8 cellular contexts compared by ENCODE assay signal in the genomic region with DNA sequence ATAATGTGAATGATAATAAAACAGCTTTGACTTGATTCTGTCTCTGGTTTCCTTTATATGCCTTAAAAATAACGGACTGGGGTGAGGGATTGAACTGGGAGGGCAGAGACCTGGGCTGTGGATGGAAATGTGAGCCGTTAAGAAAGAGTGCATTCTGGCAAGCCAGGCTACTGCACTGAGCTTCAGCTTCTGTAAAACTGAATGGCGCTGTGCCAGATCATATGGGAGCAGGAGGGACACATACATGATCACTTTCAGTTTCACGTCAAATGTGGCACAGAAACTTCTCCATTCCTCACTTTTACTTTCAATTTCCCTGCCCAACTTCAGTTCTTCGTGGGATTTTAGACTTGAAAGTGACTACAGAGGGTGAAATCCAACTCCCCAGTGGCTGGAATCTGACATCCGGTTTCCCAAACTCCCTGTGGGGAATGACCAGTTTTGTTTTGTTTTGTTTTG. TPM values are rescaled to one million over a fixed set of nuclear protein-coding genes. Genes with fewer than 3 reads are reported as not detected.
A peak's percentile ranks its signal among the peaks of the same experiment; 100 is the strongest.
DNase-seq lines count a peak whose midpoint lies in the region; ATAC-seq, FAIRE-seq and TF ChIP-seq lines count a peak whose summit lies in the region.

No MANE protein-coding gene starts in this region.

- intact Hi-C loops in stomach (cut with DNase I; ENCODE audit: low total_unique reads) = no loop called here

- POLR2A ChIA-PET in activated CD4-positive, alpha-beta memory T cell treated with anti-CD3 and anti-CD28 coated beads, Interleukin-2, amount 10 ng/mL, durations not matched to agents 7 days and 5 days (lab: Charles Lee) = interaction anchor here (0.8 to 7.4 kb wide), 9 partner anchors 9 to 322 kb away, joined by 3 to 96 read pairs (median 4); a partner anchor contains a TSS
- POLR2A ChIA-PET in H1 (lab: Charles Lee; ENCODE audit: partially characterized antibody) = interaction anchor here (1.2 to 8.0 kb wide), 3 partner anchors 12 to 59 kb away, joined by 3 to 66 read pairs (median 4); a partner anchor contains a TSS

- TF ChIP-seq RAD21 in H1 (IDR thresholded peaks at IDR 0.05 in 1 of 2, conservative IDR thresholded peaks at IDR 0.05 in 1 of 2; ENCODE audit: low read depth in 2 of 2, low read length in 2 of 2) = no peak

- FAIRE-seq in H1 (lab: Jason Lieb, UNC) = no peak

- DNase-seq in GM12865 (ENCODE audit: low read depth) (peak; percentile 91), NCI-H226 (peak; percentile 57), H1 (ENCODE audit: low read depth in 1 of 2, low spot score in 2 of 2) (no peak), myocyte (ENCODE audit: low read depth) (peak; percentile 77), stomach (peak; percentile 81)
- peak; percentile 67 for DNase-seq in activated CD4-positive, alpha-beta memory T cell treated with anti-CD3 and anti-CD28 coated beads, Interleukin-2, amount 10 ng/mL, durations not matched to agents 7 days and 5 days

- peaks cover 7 to 21% (median 10%) of the 10 kb centered on the region in 4 experiments for H3K4me1 ChIP-seq in H1 (replicated peaks in 1 of 4; ENCODE audit: control insufficient read depth in 3 of 4, insufficient read depth in 4 of 4, low read length in 3 of 4)
- peaks cover 35 to 57% (median 52%) of the 10 kb centered on the region in 4 donors for H3K4me1 ChIP-seq in stomach

- no peak overlapping the region for H3K14ac ChIP-seq in H1 (ENCODE audit: insufficient read length)

- no peak overlapping the region for H3K56ac ChIP-seq in H1 (replicated peaks; ENCODE audit: insufficient read length, low read depth, low read length)

- no peak overlapping the region for H2BK12ac ChIP-seq in H1 (ENCODE audit: low read depth, low read length)

- no peak overlapping the region for H4K5ac ChIP-seq in H1 (ENCODE audit: insufficient read length, low read depth, low read length)

- no peaks in the 10 kb centered on the region for H3K36me3 ChIP-seq in H1 (ENCODE audit: control insufficient read depth in 2 of 4, insufficient read depth in 4 of 4, low read length in 3 of 4)
- no peaks in the 10 kb centered on the region for H3K36me3 ChIP-seq in stomach

- H3K23ac ChIP-seq in H1 (ENCODE audit: insufficient read length) = no peak overlapping the region

- H3K23me2 ChIP-seq in H1 (ENCODE audit: low read depth, low read length) = peaks cover 11% of the 10 kb centered on the region; the same call in 1 of the 2 replicates

- H3K18ac ChIP-seq in H1 (ENCODE audit: extremely low read depth, low read length) = no peak overlapping the region

- H3K27ac ChIP-seq in H1 (ENCODE audit: low read depth, low read length) = no peak overlapping the region
- H3K27ac ChIP-seq in stomach = peak overlapping the region; percentile 88 to 96 (median 92)

- no peak overlapping the region for H2AFZ ChIP-seq in H1 (ENCODE audit: low read length)

- no peak overlapping the region for H2AK5ac ChIP-seq in H1 (ENCODE audit: low read depth, low read length)

- H3K9me3 Mint-ChIP-seq in activated CD4-positive, alpha-beta memory T cell treated with anti-CD3 and anti-CD28 coated beads, Interleukin-2, amount 10 ng/mL, durations not matched to agents 7 days and 5 days = no peaks in the 10 kb centered on the region

- H4K91ac ChIP-seq in H1 (replicated peaks; ENCODE audit: insufficient read length, low read length) = no peak overlapping the region

- H3K79me2 ChIP-seq in H1 (ENCODE audit: control insufficient read depth in 1 of 2, insufficient read depth in 2 of 2, low read length in 2 of 2) = no peaks in the 10 kb centered on the region

- no peak for TF ChIP-seq POLR2A in H1 (IDR thresholded peaks at IDR 0.05; ENCODE audit: control extremely low read depth in 1 of 2, low read depth in 2 of 2, low read length in 2 of 2)
- TF ChIP-seq POLR2A in stomach (IDR thresholded peaks at IDR 0.05) = no peak

- no peaks in the 10 kb centered on the region for H3K9me3 ChIP-seq in H1 (ENCODE audit: insufficient read depth in 2 of 2, low read depth in 1 of 2, low read length in 1 of 2)
- H3K9me3 ChIP-seq in stomach = no peaks in the 10 kb centered on the region

- H3K79me1 ChIP-seq in H1 (ENCODE audit: low read depth, low read length) = no peaks in the 10 kb centered on the region

- no peak overlapping the region for H2BK5ac ChIP-seq in H1 (ENCODE audit: low read depth, low read length)

- no peak for TF ChIP-seq EP300 in H1 (IDR thresholded peaks at IDR 0.05; ENCODE audit: borderline replicate concordance in 1 of 2, low read depth in 2 of 2, low read length in 2 of 2)
- TF ChIP-seq EP300 in stomach (IDR thresholded peaks at IDR 0.05) = no peak

- H3K27me3 ChIP-seq in H1 (replicated peaks in 1 of 4; ENCODE audit: control insufficient read depth in 3 of 4, extremely low read depth in 1 of 4, insufficient read depth in 3 of 4, low read length in 3 of 4) (peaks cover 27 to 65% (median 53%) of the 10 kb centered on the region in 4 experiments), stomach (no peaks in the 10 kb centered on the region)

- no peak overlapping the region for H4K8ac ChIP-seq in H1 (ENCODE audit: extremely low read depth, insufficient read depth, low read length)

- peaks cover 2% of the 10 kb centered on the region for H3K27me3 Mint-ChIP-seq in activated CD4-positive, alpha-beta memory T cell treated with anti-CD3 and anti-CD28 coated beads, Interleukin-2, amount 10 ng/mL, durations not matched to agents 7 days and 5 days

- 11% methylated on average over 6 of the region's 6 CpGs; no CpG with 5 or more reads in 1 of the 2 experiments for WGBS in H1 (ENCODE audit: extremely low coverage in 1 of 2, insufficient coverage in 1 of 2, insufficient read length in 1 of 2, insufficient replicate concordance in 2 of 2, low coverage in 1 of 2, low lambda C conversion rate in 2 of 2, missing lambda C conversion rate in 1 of 2), 2 experiments
- WGBS in stomach, 5 donors = 0 to 1% (median 1%) methylated on average over 6 of the region's 6 CpGs

- H3K9ac ChIP-seq in H1 (replicated peaks in 1 of 4; ENCODE audit: extremely low read depth in 1 of 4, low read depth in 3 of 4, low read length in 3 of 4) = no peak overlapping the region

- no peak overlapping the region for H2BK20ac ChIP-seq in H1 (ENCODE audit: low read length)

- H4K20me1 ChIP-seq in H1 (replicated peaks in 1 of 2; ENCODE audit: control insufficient read depth in 1 of 2, insufficient read depth in 2 of 2, low read length in 2 of 2) = peaks cover 0 to 2% of the 10 kb centered on the region in 2 experiments

- H3K4me1 Mint-ChIP-seq in activated CD4-positive, alpha-beta memory T cell treated with anti-CD3 and anti-CD28 coated beads, Interleukin-2, amount 10 ng/mL, durations not matched to agents 7 days and 5 days = peaks cover 49% of the 10 kb centered on the region

- ATAC-seq in HG02610 (IDR thresholded peaks at IDR 0.05; ENCODE audit: unreplicated experiment) = peak; percentile 34
- no peak for ATAC-seq in HG03039 (IDR thresholded peaks at IDR 0.05; ENCODE audit: unreplicated experiment)

- no peak overlapping the region for H3K4ac ChIP-seq in H1 (replicated peaks; ENCODE audit: insufficient read length, low read depth, low read length)

- peak overlapping the region; percentile 70 to 77; a peak in 3 of 4 replicates for H3K4me2 ChIP-seq in H1 (ENCODE audit: insufficient read depth in 1 of 2, low read depth in 2 of 2, low read length in 2 of 2)

- H3K4me3 Mint-ChIP-seq in activated CD4-positive, alpha-beta memory T cell treated with anti-CD3 and anti-CD28 coated beads, Interleukin-2, amount 10 ng/mL, durations not matched to agents 7 days and 5 days = peak overlapping the region; percentile 93

- no peaks in the 10 kb centered on the region for H3K36me3 Mint-ChIP-seq in activated CD4-positive, alpha-beta memory T cell treated with anti-CD3 and anti-CD28 coated beads, Interleukin-2, amount 10 ng/mL, durations not matched to agents 7 days and 5 days (ENCODE audit: low read depth)

- H3K27ac Mint-ChIP-seq in activated CD4-positive, alpha-beta memory T cell treated with anti-CD3 and anti-CD28 coated beads, Interleukin-2, amount 10 ng/mL, durations not matched to agents 7 days and 5 days = peak overlapping the region; percentile 78

- H3K4me3 ChIP-seq in GM12865 (ENCODE audit: low read depth, low read length) (peak overlapping the region; percentile 69), H1 (ENCODE audit: extremely low read depth in 1 of 4, insufficient read depth in 2 of 4, low read depth in 3 of 4, low read length in 4 of 4) (peak overlapping the region in 1 of 4 experiments; percentile 62; a peak in 2 of 8 replicates), stomach (peak overlapping the region; percentile 58 to 78 (median 66))

- H2BK120ac ChIP-seq in H1 (replicated peaks; ENCODE audit: low read depth, low read length) = no peak overlapping the region

- TF ChIP-seq CTCF in GM12865 (IDR thresholded peaks at IDR 0.05; ENCODE audit: insufficient read depth, low read depth, low read length, missing control alignments) (no peak), H1 (IDR thresholded peaks at IDR 0.05; ENCODE audit: control extremely low read depth in 1 of 3, insufficient read depth in 1 of 3, low read depth in 1 of 3, low read length in 3 of 3) (no peak), stomach (IDR thresholded peaks at IDR 0.05) (no peak)

- CTCF ChIA-PET in activated CD4-positive, alpha-beta memory T cell treated with anti-CD3 and anti-CD28 coated beads, Interleukin-2, amount 10 ng/mL, durations not matched to agents 7 days and 5 days (lab: Charles Lee) = interaction anchor here (0.9 to 3.4 kb wide), 6 partner anchors 8 to 93 kb away, joined by 3 to 12 read pairs (median 8); a partner anchor contains a TSS
- CTCF ChIA-PET in H1 (lab: Charles Lee; ENCODE audit: partially characterized antibody) = interaction anchor here (0.6 to 9.2 kb wide), 3 partner anchors 15 to 93 kb away, joined by 3 to 85 read pairs (median 5); a partner anchor contains a TSS

- no peak overlapping the region for H2BK15ac ChIP-seq in H1 (ENCODE audit: low read length)

RNA-seq across cellular contexts. Expression of a gene that starts 1.1 kb away (rescaled TPM):
- 10 to 100 TPM; 47.9 to 51.4 TPM for total RNA-seq in activated CD4-positive, alpha-beta memory T cell treated with anti-CD3 and anti-CD28 coated beads, Interleukin-2, amount 10 ng/mL, durations not matched to agents 7 days and 5 days
- total RNA-seq in H1 (2021; fragmentation: NEBNext Ultra II Directional; extraction: Animal tissue kit (Norgen Biotek cat#: 25700)) = 9.2 and 9.5 TPM in 2 replicates
- polyA plus RNA-seq in H1 (2011; rRNA removed) (23.2 and 30.1 TPM in 2 replicates), stomach (1,000 to 10,000 TPM in 2 of 3 donors, 100 to 1,000 TPM in 1; 949 to 1,839 (median 1,778) TPM)
- polyA plus RNA-seq in H1 (2011; cell fraction: cytosol; rRNA removed) = 12.8 TPM
- polyA plus RNA-seq in H1 (2011; cell fraction: nucleus; rRNA removed) = 21.1 TPM
- polyA plus RNA-seq in H1 (2012, experiment 1 of 2) = 92.5 to 136 TPM (median 103 TPM) in 4 replicates
- polyA plus RNA-seq in H1 (2012, experiment 2 of 2) = 50.9 TPM
- 278 TPM for polyA plus RNA-seq in H1 (2013, experiment 1 of 2)
- 279 TPM for polyA plus RNA-seq in H1 (2013, experiment 2 of 2)
- 3.3 and 4.2 TPM in 2 replicates for polyA minus RNA-seq in H1 (2011; rRNA and poly(A)+ RNA removed)
- 24.2 TPM for polyA minus RNA-seq in H1 (2011; cell fraction: cytosol; rRNA and poly(A)+ RNA removed)
- polyA minus RNA-seq in H1 (2011; cell fraction: nucleus; rRNA and poly(A)+ RNA removed) = 5.4 TPM
- total RNA-seq in myocyte (7.1 and 18.6 TPM in 2 replicates), stomach (100 to 1,000 TPM in 3 of 5 donors, 10 to 100 TPM in 2; 38.8 to 291 (median 111) TPM)
- polyA plus RNA-seq in myocyte (2012) = 374 TPM

RNA-seq across cellular contexts. Expression of a gene that starts 16.1 kb away (rescaled TPM):
- total RNA-seq in activated CD4-positive, alpha-beta memory T cell treated with anti-CD3 and anti-CD28 coated beads, Interleukin-2, amount 10 ng/mL, durations not matched to agents 7 days and 5 days = 10 to 100 TPM; 10.4 to 12.3 TPM
- 3.5 and 7.9 TPM in 2 replicates for total RNA-seq in H1 (2021; fragmentation: NEBNext Ultra II Directional; extraction: Animal tissue kit (Norgen Biotek cat#: 25700))
- polyA plus RNA-seq in H1 (2011; rRNA removed) (109 and 117 TPM in 2 replicates), stomach (1,000 to 10,000 TPM in 2 of 3 donors, 100 to 1,000 TPM in 1; 445 to 1,956 (median 1,098) TPM)
- polyA plus RNA-seq in H1 (2011; cell fraction: cytosol; rRNA removed) = 255 TPM
- polyA plus RNA-seq in H1 (2011; cell fraction: nucleus; rRNA removed) = 53.0 TPM
- polyA plus RNA-seq in H1 (2012, experiment 1 of 2) = 61.1 to 122 TPM (median 93.3 TPM) in 4 replicates
- 263 TPM for polyA plus RNA-seq in H1 (2012, experiment 2 of 2)
- polyA plus RNA-seq in H1 (2013, experiment 1 of 2) = 64.0 TPM
- polyA plus RNA-seq in H1 (2013, experiment 2 of 2) = 72.0 TPM
- 15.8 and 21.0 TPM in 2 replicates for polyA minus RNA-seq in H1 (2011; rRNA and poly(A)+ RNA removed)
- 24.5 TPM for polyA minus RNA-seq in H1 (2011; cell fraction: cytosol; rRNA and poly(A)+ RNA removed)
- 16.6 TPM for polyA minus RNA-seq in H1 (2011; cell fraction: nucleus; rRNA and poly(A)+ RNA removed)
- total RNA-seq in myocyte (24.7 and 26.6 TPM in 2 replicates), stomach (100 to 1,000 TPM in 4 of 5 donors, 10 to 100 TPM in 1; 16.1 to 704 (median 292) TPM)
- 54.0 TPM for polyA plus RNA-seq in myocyte (2012)

RNA-seq across cellular contexts. Expression of a gene that starts 20.2 kb away (rescaled TPM):
- total RNA-seq in activated CD4-positive, alpha-beta memory T cell treated with anti-CD3 and anti-CD28 coated beads, Interleukin-2, amount 10 ng/mL, durations not matched to agents 7 days and 5 days = 1 to 10 TPM; 1.8 to 2.5 TPM
- not detected in 2 replicates for total RNA-seq in H1 (2021; fragmentation: NEBNext Ultra II Directional; extraction: Animal tissue kit (Norgen Biotek cat#: 25700))
- polyA plus RNA-seq in H1 (2011; rRNA removed) = 0.17 TPM in 1 of 2 replicates, not detected in the other
- not detected for polyA plus RNA-seq in H1 (2011; cell fraction: cytosol; rRNA removed)
- not detected for polyA plus RNA-seq in H1 (2011; cell fraction: nucleus; rRNA removed)
- not detected in 4 replicates for polyA plus RNA-seq in H1 (2012, experiment 1 of 2)
- polyA plus RNA-seq in H1 (2012, experiment 2 of 2) = not detected
- 0.18 TPM for polyA plus RNA-seq in H1 (2013, experiment 1 of 2)
- 0.17 TPM for polyA plus RNA-seq in H1 (2013, experiment 2 of 2)
- 1.8 TPM in 1 of 2 replicates, not detected in the other for polyA minus RNA-seq in H1 (2011; rRNA and poly(A)+ RNA removed)
- not detected for polyA minus RNA-seq in H1 (2011; cell fraction: cytosol; rRNA and poly(A)+ RNA removed)
- not detected for polyA minus RNA-seq in H1 (2011; cell fraction: nucleus; rRNA and poly(A)+ RNA removed)
- total RNA-seq in myocyte = not detected in 2 replicates
- 4.3 TPM for polyA plus RNA-seq in myocyte (2012)
- total RNA-seq in stomach = 1 to 10 TPM in 1 of 5 donors, not detected in 4; 2.2 TPM
- polyA plus RNA-seq in stomach = 1 to 10 TPM; 3.1 to 5.0 (median 4.9) TPM

RNA-seq across cellular contexts. Expression of a gene that starts 23.0 kb away (rescaled TPM):
- total RNA-seq in activated CD4-positive, alpha-beta memory T cell treated with anti-CD3 and anti-CD28 coated beads, Interleukin-2, amount 10 ng/mL, durations not matched to agents 7 days and 5 days = not detected
- not detected in 2 replicates for total RNA-seq in H1 (2021; fragmentation: NEBNext Ultra II Directional; extraction: Animal tissue kit (Norgen Biotek cat#: 25700))
- polyA plus RNA-seq in H1 (2011; rRNA removed) (1.7 and 2.1 TPM in 2 replicates), stomach (100 to 1,000 TPM; 135 to 155 (median 138) TPM)
- 1.4 TPM for polyA plus RNA-seq in H1 (2011; cell fraction: cytosol; rRNA removed)
- 2.3 TPM for polyA plus RNA-seq in H1 (2011; cell fraction: nucleus; rRNA removed)
- 2.2 to 7.4 TPM (median 3.0 TPM) in 4 replicates for polyA plus RNA-seq in H1 (2012, experiment 1 of 2)
- 3.1 TPM for polyA plus RNA-seq in H1 (2012, experiment 2 of 2)
- polyA plus RNA-seq in H1 (2013, experiment 1 of 2) = 7.4 TPM
- 7.4 TPM for polyA plus RNA-seq in H1 (2013, experiment 2 of 2)
- 0.73 and 0.93 TPM in 2 replicates for polyA minus RNA-seq in H1 (2011; rRNA and poly(A)+ RNA removed)
- not detected for polyA minus RNA-seq in H1 (2011; cell fraction: cytosol; rRNA and poly(A)+ RNA removed)
- polyA minus RNA-seq in H1 (2011; cell fraction: nucleus; rRNA and poly(A)+ RNA removed) = not detected
- total RNA-seq in myocyte (not detected in 2 replicates), stomach (10 to 100 TPM in 3 of 5 donors, 1 to 10 TPM in 1, not detected in 1; 5.2 to 57.4 (median 25.3) TPM)
- 0.19 TPM for polyA plus RNA-seq in myocyte (2012)

RNA-seq across cellular contexts. Expression of a gene that starts 29.0 kb away (rescaled TPM):
- not detected for total RNA-seq in activated CD4-positive, alpha-beta memory T cell treated with anti-CD3 and anti-CD28 coated beads, Interleukin-2, amount 10 ng/mL, durations not matched to agents 7 days and 5 days
- total RNA-seq in H1 (2021; fragmentation: NEBNext Ultra II Directional; extraction: Animal tissue kit (Norgen Biotek cat#: 25700)) = not detected in 2 replicates
- polyA plus RNA-seq in H1 (2011; rRNA removed) (not detected in 2 replicates), stomach (100 to 1,000 TPM; 117 to 185 (median 169) TPM)
- not detected for polyA plus RNA-seq in H1 (2011; cell fraction: cytosol; rRNA removed)
- polyA plus RNA-seq in H1 (2011; cell fraction: nucleus; rRNA removed) = not detected
- not detected in 4 replicates for polyA plus RNA-seq in H1 (2012, experiment 1 of 2)
- polyA plus RNA-seq in H1 (2012, experiment 2 of 2) = not detected
- polyA plus RNA-seq in H1 (2013, experiment 1 of 2) = 2.4 TPM
- 1.4 TPM for polyA plus RNA-seq in H1 (2013, experiment 2 of 2)
- polyA minus RNA-seq in H1 (2011; rRNA and poly(A)+ RNA removed) = not detected in 2 replicates
- polyA minus RNA-seq in H1 (2011; cell fraction: cytosol; rRNA and poly(A)+ RNA removed) = not detected
- polyA minus RNA-seq in H1 (2011; cell fraction: nucleus; rRNA and poly(A)+ RNA removed) = not detected
- total RNA-seq in myocyte (not detected in 2 replicates), stomach (10 to 100 TPM in 2 of 5 donors, 1 to 10 TPM in 2, not detected in 1; 3.3 to 56.7 (median 25.5) TPM)
- polyA plus RNA-seq in myocyte (2012) = not detected

Comparison
In these comparisons a context has a peak if more than half of its experiments do, and no peak if none do; other contexts are left out.
1. DNase-seq: peak in GM12865 (single experiment), NCI-H226 (single experiment), activated CD4-positive, alpha-beta memory T cell treated with anti-CD3 and anti-CD28 coated beads, Interleukin-2, amount 10 ng/mL, durations not matched to agents 7 days and 5 days (single experiment), myocyte (single experiment) and stomach (single experiment); none in H1 (0 of 2).